16 cellular contexts compared by ENCODE assay signal in genomic region chr11:134763030-134763388, GRCh38.
DNase-seq lines count a peak whose midpoint lies in the region; ATAC-seq and TF ChIP-seq lines count a peak whose summit lies in the region.
"Had no signal": no experiment of that assay in that cellular context is flagged by ENCODE, and none has a peak within 500 bp of the region (broad histone marks: within the 10 kb centered on the region; RNA-seq: fewer than 3 reads in every experiment).

No MANE protein-coding gene starts in this region.

- peak overlapping the region; percentile 23 for H3K4me3 ChIP-seq in BJ (ENCODE audit: low read depth, low read length)
- H3K4me3 ChIP-seq: BLaER1, pancreas, SJCRH30 had no signal

- peak overlapping the region; percentile 71 for H3K4me3 Mint-ChIP-seq in activated T-helper 2 cell treated with anti-CD3 and anti-CD28 coated beads, Interferon-gamma antibody, Interleukin-2, Interleukin-4, amounts not matched to agents 10 μg/mL and 5 μg/mL and 100 μg/mL, durations not matched to agents 14 hours and 24 hours and 36 hours (ENCODE audit: low read depth)

- no peak overlapping the region for H3K27ac Mint-ChIP-seq in activated T-helper 2 cell treated with anti-CD3 and anti-CD28 coated beads, Interferon-gamma antibody, Interleukin-2, Interleukin-4, amounts not matched to agents 10 μg/mL and 5 μg/mL and 100 μg/mL, durations not matched to agents 14 hours and 24 hours and 36 hours
- H3K27ac Mint-ChIP-seq: activated naive CD4-positive, alpha-beta T cell treated with anti-CD3 and anti-CD28 coated beads, Interleukin-2, amount 50 U/mL, for 24 hours had no signal

- H3K9me3 Mint-ChIP-seq in activated T-helper 2 cell treated with anti-CD3 and anti-CD28 coated beads, Interferon-gamma antibody, Interleukin-2, Interleukin-4, amounts not matched to agents 10 μg/mL and 5 μg/mL and 100 μg/mL, durations not matched to agents 14 hours and 24 hours and 36 hours: no peaks in the 10 kb centered on the region

- no peak for ATAC-seq in HG03196 (IDR thresholded peaks at IDR 0.05; ENCODE audit: unreplicated experiment)

- H3K27me3 Mint-ChIP-seq in activated T-helper 2 cell treated with anti-CD3 and anti-CD28 coated beads, Interferon-gamma antibody, Interleukin-2, Interleukin-4, amounts not matched to agents 10 μg/mL and 5 μg/mL and 100 μg/mL, durations not matched to agents 14 hours and 24 hours and 36 hours (ENCODE audit: low read depth): no peaks in the 10 kb centered on the region

- H3K27me3 ChIP-seq in BJ (ENCODE audit: control insufficient read depth, insufficient read depth, low read length): no peaks in the 10 kb centered on the region
- H3K27me3 ChIP-seq: BLaER1, pancreas had no signal

- DNase-seq in A172 (ENCODE audit: low spot score) (peak; percentile 15), BJ (ENCODE audit: low read depth) (no peak), islet precursor cell (peak; percentile 45), GM10266 (ENCODE audit: extremely low spot score) (no peak)
- no peak for DNase-seq in activated T-helper 2 cell treated with anti-CD3 and anti-CD28 coated beads, Interferon-gamma antibody, Interleukin-2, Interleukin-4, amounts not matched to agents 10 μg/mL and 5 μg/mL and 100 μg/mL, durations not matched to agents 14 hours and 24 hours and 36 hours (ENCODE audit: low spot score)
- DNase-seq in stimulated activated CD4-positive, alpha-beta T cell treated with anti-CD3 and anti-CD28 coated beads, Interleukin-4, amount 100 ng/mL, for 4 hours: no peak
- DNase-seq: activated CD4-positive, alpha-beta T cell treated with anti-CD3 and anti-CD28 coated beads for 4 hours; dermis blood vessel endothelial cell; NCI-H1048; NCI-H510A treated with DMSO at 0.1 percent for 48 hours; SJCRH30; stimulated activated CD4-positive, alpha-beta T cell treated with anti-CD3 and anti-CD28 coated beads, Interleukin-2, amount 100 ng/mL, for 24 hours had no signal

- POLR2A ChIA-PET in BJ (lab: Charles Lee): no interaction called here

- H3K36me3 ChIP-seq in BJ (ENCODE audit: control insufficient read depth, insufficient read depth, low read length): no peaks in the 10 kb centered on the region
- H3K36me3 ChIP-seq: BLaER1, pancreas, SJCRH30 had no signal

- no peak for TF ChIP-seq CTCF in BJ (IDR thresholded peaks at IDR 0.05; ENCODE audit: insufficient read depth, low read depth, low read length)
- TF ChIP-seq CTCF in GM10266 (IDR thresholded peaks at IDR 0.05; ENCODE audit: control insufficient read depth, insufficient read depth, low read depth, missing control alignments): no peak

- H3K4me1 Mint-ChIP-seq in activated T-helper 2 cell treated with anti-CD3 and anti-CD28 coated beads, Interferon-gamma antibody, Interleukin-2, Interleukin-4, amounts not matched to agents 10 μg/mL and 5 μg/mL and 100 μg/mL, durations not matched to agents 14 hours and 24 hours and 36 hours (ENCODE audit: low read depth): no peaks in the 10 kb centered on the region
- H3K4me1 Mint-ChIP-seq: activated naive CD4-positive, alpha-beta T cell treated with anti-CD3 and anti-CD28 coated beads, Interleukin-2, amount 50 U/mL, for 24 hours had no signal

- intact Hi-C loops in activated T-helper 2 cell treated with anti-CD3 and anti-CD28 coated beads, Interferon-gamma antibody, Interleukin-2, Interleukin-4, amounts not matched to agents 10 μg/mL and 5 μg/mL and 100 μg/mL, durations not matched to agents 14 hours and 24 hours and 36 hours (cut with micrococcal nuclease): no loop called here

- CTCF ChIA-PET in BJ (lab: Yijun Ruan, JAX): no interaction called here

- H3K36me3 Mint-ChIP-seq in activated T-helper 2 cell treated with anti-CD3 and anti-CD28 coated beads, Interferon-gamma antibody, Interleukin-2, Interleukin-4, amounts not matched to agents 10 μg/mL and 5 μg/mL and 100 μg/mL, durations not matched to agents 14 hours and 24 hours and 36 hours (ENCODE audit: low read depth): no peaks in the 10 kb centered on the region

Comparison
In these comparisons a context has a peak if more than half of its experiments do, and no peak if none do; other contexts are left out.
1. DNase-seq: peak in A172 (single experiment) and islet precursor cell (single experiment); none in BJ (single experiment), activated T-helper 2 cell treated with anti-CD3 and anti-CD28 coated beads, Interferon-gamma antibody, Interleukin-2, Interleukin-4, amounts not matched to agents 10 μg/mL and 5 μg/mL and 100 μg/mL, durations not matched to agents 14 hours and 24 hours and 36 hours (single experiment), stimulated activated CD4-positive, alpha-beta T cell treated with anti-CD3 and anti-CD28 coated beads, Interleukin-4, amount 100 ng/mL, for 4 hours (0 of 2) and GM10266 (single experiment).